In genomic region chr11:34051349-34052035, GRCh38 we compare ENCODE assay signal across 8 cellular contexts. TPM values are rescaled to one million over a fixed set of nuclear protein-coding genes. Genes with fewer than 3 reads are reported as not detected.
DNase-seq lines count a peak whose midpoint lies in the region; ATAC-seq and TF ChIP-seq lines count a peak whose summit lies in the region.

CAPRIN1 (plus strand) TSS chr11:34051731; CDS start chr11:34052421, 690 bp downstream.

- no peak for TF ChIP-seq EP300 in esophagus muscularis mucosa (IDR thresholded peaks at IDR 0.05)

- peak; percentile 62 for TF ChIP-seq POLR2A in esophagus muscularis mucosa (IDR thresholded peaks at IDR 0.05; ENCODE audit: low read depth)

- TF ChIP-seq CTCF in KMS-11 (conservative IDR thresholded peaks at IDR 0.05; ENCODE audit: low read depth, low read length): no peak
- TF ChIP-seq CTCF in Panc1 (IDR thresholded peaks at IDR 0.05): no peak
- TF ChIP-seq CTCF in esophagus muscularis mucosa (IDR thresholded peaks at IDR 0.05): no peak

- H3K27me3 ChIP-seq in KMS-11 (ENCODE audit: insufficient read depth, low read depth) (no peaks in the 10 kb centered on the region), Panc1 (ENCODE audit: control insufficient read depth, insufficient read depth, low read length) (no peaks in the 10 kb centered on the region), esophagus muscularis mucosa (no peaks in the 10 kb centered on the region), muscle layer of duodenum (ENCODE audit: low read depth, low read length) (no peaks in the 10 kb centered on the region)

- BruUV-seq in Panc1 (replicated peaks; lab: Mats Ljungman, UMichigan): no TSS peak

- H3K4me3 ChIP-seq in KMS-11 (IDR thresholded peaks at IDR 0.05; ENCODE audit: insufficient read depth, low read depth, low read length) (no peak within 1 kb of the TSS), Panc1 (ENCODE audit: low read depth in 2 of 2, low read length in 2 of 2) (peak within 1 kb of the TSS; percentile 89 to 98), esophagus muscularis mucosa (peak within 1 kb of the TSS; percentile 69 to 98 (median 82)), muscle layer of duodenum (ENCODE audit: low read depth in 1 of 2, low read length in 2 of 2) (peak within 1 kb of the TSS; percentile 90 to 98)

- H3K27ac ChIP-seq in KMS-11: peak within 1 kb of the TSS; percentile 98
- H3K27ac ChIP-seq in Panc1 (ENCODE audit: low read length): peak within 1 kb of the TSS; percentile 100
- H3K27ac ChIP-seq in esophagus muscularis mucosa (replicated peaks in 1 of 4): peak within 1 kb of the TSS; percentile 94 to 99 (median 97)
- peak within 1 kb of the TSS; percentile 94 for H3K27ac ChIP-seq in muscle layer of duodenum (ENCODE audit: low read length)

- intact Hi-C loops in Panc1 (cut with micrococcal nuclease; ENCODE audit: unreplicated experiment): no loop called here
- intact Hi-C loops in esophagus muscularis mucosa (cut with DNase I): loop anchor here (2.0 to 5.0 kb wide), 3 partner anchors 53 to 306 kb away; partner anchors contain the start of genes ABTB2 and NAT10

- H3K36me3 ChIP-seq in KMS-11 (ENCODE audit: insufficient read depth): no peaks in the 10 kb centered on the region
- peaks cover 29% of the 10 kb centered on the region for H3K36me3 ChIP-seq in Panc1 (ENCODE audit: control insufficient read depth, insufficient read depth, low read length)
- peaks cover 0 to 8% (median 5%) of the 10 kb centered on the region in 4 donors for H3K36me3 ChIP-seq in esophagus muscularis mucosa
- peaks cover 0 to 20% of the 10 kb centered on the region in 2 donors for H3K36me3 ChIP-seq in muscle layer of duodenum (ENCODE audit: control insufficient read depth in 1 of 2, insufficient read depth in 2 of 2, low read length in 2 of 2)

- peak; percentile 68 for ATAC-seq in GM21723 (IDR thresholded peaks at IDR 0.05; ENCODE audit: unreplicated experiment)
- ATAC-seq in Panc1: peak; percentile 89
- peak; percentile 81 to 82 for ATAC-seq in activated T-cell treated with anti-CD3 and anti-CD28 coated beads, Interleukin-2, amount 50 U/mL, for 4 hours

- peaks cover 35% of the 10 kb centered on the region for H3K4me1 ChIP-seq in KMS-11 (ENCODE audit: low read depth, poor library complexity, severe bottlenecking)
- peaks cover 31% of the 10 kb centered on the region for H3K4me1 ChIP-seq in Panc1 (ENCODE audit: control insufficient read depth, insufficient read depth, low read length)
- peaks cover 35 to 40% (median 39%) of the 10 kb centered on the region in 4 donors for H3K4me1 ChIP-seq in esophagus muscularis mucosa
- H3K4me1 ChIP-seq in muscle layer of duodenum (ENCODE audit: control insufficient read depth in 1 of 2, insufficient read depth in 2 of 2, low read length in 2 of 2): peaks cover 21 to 37% of the 10 kb centered on the region in 2 donors

- H3K27me3 Mint-ChIP-seq in activated T-cell treated with anti-CD3 and anti-CD28 coated beads, Interleukin-2, amount 50 U/mL, for 4 hours (ENCODE audit: low read depth): no peaks in the 10 kb centered on the region

- H3K9ac ChIP-seq in KMS-11: peak within 1 kb of the TSS; percentile 100

- CTCF ChIA-PET in Panc1 (lab: Charles Lee): interaction anchor here (0.6 kb wide), 2 partner anchors 230 to 440 kb away, joined by 3 read pairs; no protein-coding TSS in a partner anchor

- POLR2A ChIA-PET in Panc1 (lab: Charles Lee): interaction anchor here (0.5 to 0.6 kb wide), 3 partner anchors 8 to 10 kb away, joined by 6 to 8 read pairs (median 7); no protein-coding TSS in a partner anchor

- no peaks in the 10 kb centered on the region for H3K9me3 ChIP-seq in Panc1 (ENCODE audit: control insufficient read depth, insufficient read depth, low read depth, low read length)
- no peaks in the 10 kb centered on the region for H3K9me3 ChIP-seq in esophagus muscularis mucosa
- H3K9me3 ChIP-seq in muscle layer of duodenum (ENCODE audit: control insufficient read depth in 1 of 2, low read length in 2 of 2): no peaks in the 10 kb centered on the region

- DNase-seq in DMS153 (lab: John Stamatoyannopoulos, UW): peak; percentile 84
- DNase-seq in Panc1 (ENCODE audit: low read depth, low spot score): peak; percentile 53
- DNase-seq in activated T-cell treated with anti-CD3 and anti-CD28 coated beads, Interleukin-2, amount 50 U/mL, for 4 hours: peak; percentile 76
- peak; percentile 93 for DNase-seq in esophagus muscularis mucosa (ENCODE audit: extremely low spot score)
- DNase-seq in stimulated activated CD8-positive, alpha-beta memory T cell treated with anti-CD3 and anti-CD28 coated beads, Interleukin-7, amount 100 ng/mL, for 24 hours (ENCODE audit: low read depth): peak; percentile 59

- H3K4me2 ChIP-seq in KMS-11: peak within 1 kb of the TSS; percentile 65

- peak within 1 kb of the TSS; percentile 100 for H3K4me3 Mint-ChIP-seq in activated T-cell treated with anti-CD3 and anti-CD28 coated beads, Interleukin-2, amount 50 U/mL, for 4 hours

- peak within 1 kb of the TSS; percentile 47; the same call in 1 of the 2 replicates for H2AFZ ChIP-seq in KMS-11 (ENCODE audit: low read depth)

- H3K79me2 ChIP-seq in KMS-11 (ENCODE audit: insufficient read depth, low read depth): peaks cover 44% of the 10 kb centered on the region

- peaks cover 8% of the 10 kb centered on the region for H3K36me3 Mint-ChIP-seq in activated T-cell treated with anti-CD3 and anti-CD28 coated beads, Interleukin-2, amount 50 U/mL, for 4 hours (ENCODE audit: insufficient read depth)

- WGBS in esophagus muscularis mucosa: 0% methylated on average over 7 of the region's 64 CpGs

- no peaks in the 10 kb centered on the region for H3K9me3 Mint-ChIP-seq in activated T-cell treated with anti-CD3 and anti-CD28 coated beads, Interleukin-2, amount 50 U/mL, for 4 hours

- H3K4me1 Mint-ChIP-seq in activated T-cell treated with anti-CD3 and anti-CD28 coated beads, Interleukin-2, amount 50 U/mL, for 4 hours (ENCODE audit: low read depth): peaks cover 20% of the 10 kb centered on the region

- in situ Hi-C loops in Panc1 (cut with HindIII; ENCODE audit: low pct_unique_long_range_greater_than_20kb, low sequenced_read_pairs): no loop called here

- peaks cover 26% of the 10 kb centered on the region for H4K20me1 ChIP-seq in KMS-11 (ENCODE audit: insufficient read depth)

RNA-seq across cellular contexts. Expression of gene CAPRIN1, which starts in this region (rescaled TPM):
- 266 TPM for total RNA-seq in Panc1 (2021; ENCODE audit: unreplicated experiment)
- 155 TPM for polyA plus RNA-seq in Panc1 (2012; ENCODE audit: insufficient read length)
- total RNA-seq in activated T-cell treated with anti-CD3 and anti-CD28 coated beads, Interleukin-2, amount 50 U/mL, for 4 hours: 100 to 1,000 TPM; 315 to 356 (median 341) TPM
- total RNA-seq in esophagus muscularis mucosa: 100 to 1,000 TPM in 3 of 4 donors, 10 to 100 TPM in 1; 99.9 to 152 (median 103) TPM
